In genomic region chr22:23716811-23717801, GRCh38 we compare ENCODE assay signal across 1 cellular context.
TF ChIP-seq lines count a peak whose summit lies in the region.

No MANE protein-coding gene starts in this region.

TF ChIP-seq in HepG2, 621 proteins besides CTCF, POLR2A, EP300 and RAD21 (continued from another document):
- TF ChIP-seq ZBTB43 (CRISPR knock-in tag; conservative IDR thresholded peaks at IDR 0.05) = 0 out of 2 replicates have a peak, but pooled peaks have one; percentile 47
- TF ChIP-seq PAX8 (CRISPR knock-in tag; IDR thresholded peaks at IDR 0.05; ENCODE audit: borderline replicate concordance) = no peak
- TF ChIP-seq ARID4A (CRISPR knock-in tag; IDR thresholded peaks at IDR 0.05; ENCODE audit: borderline replicate concordance) = peak; percentile 91; the same call in 1 of the 2 replicates
- peak; percentile 14; the same call in 1 of the 2 replicates for TF ChIP-seq GFI1 (CRISPR knock-in tag; IDR thresholded peaks at IDR 0.05; ENCODE audit: borderline replicate concordance)
- 0 out of 2 replicates have a peak, but pooled peaks have one; percentile 43 for TF ChIP-seq ZNF678 (CRISPR knock-in tag; IDR thresholded peaks at IDR 0.05)
- TF ChIP-seq ZNF253 (CRISPR knock-in tag; IDR thresholded peaks at IDR 0.05; ENCODE audit: borderline replicate concordance) = peak; percentile 89; the same call in 1 of the 2 replicates
- peak; percentile 68; the same call in 1 of the 2 replicates for TF ChIP-seq TGIF2 (CRISPR knock-in tag; IDR thresholded peaks at IDR 0.05)
- TF ChIP-seq XRCC5 (optimal IDR thresholded peaks at IDR 0.05; ENCODE audit: low read length) = peak; percentile 23
- peak; percentile 56; the same call in 1 of the 2 replicates for TF ChIP-seq NFKBIZ (CRISPR knock-in tag; IDR thresholded peaks at IDR 0.05)
- peak; percentile 59; the same call in 1 of the 2 replicates for TF ChIP-seq IKZF5 (CRISPR knock-in tag; IDR thresholded peaks at IDR 0.05)
- peak; percentile 88 for TF ChIP-seq FOXC1 (CRISPR knock-in tag; IDR thresholded peaks at IDR 0.05; ENCODE audit: borderline replicate concordance)
- TF ChIP-seq SOX6 (IDR thresholded peaks at IDR 0.05) = no peak
- peak; percentile 68 for TF ChIP-seq SOX6 (CRISPR knock-in tag; IDR thresholded peaks at IDR 0.05)
- peak; percentile 68 for TF ChIP-seq CEBPG (CRISPR knock-in tag; IDR thresholded peaks at IDR 0.05)
- peak; percentile 84; the same call in 1 of the 2 replicates for TF ChIP-seq ZFP37 (CRISPR knock-in tag; IDR thresholded peaks at IDR 0.05; ENCODE audit: borderline replicate concordance)
- TF ChIP-seq ATF7-NPFF (CRISPR knock-in tag; IDR thresholded peaks at IDR 0.05; ENCODE audit: low read depth) = peak; percentile 69; the same call in 1 of the 2 replicates
- no peak for TF ChIP-seq CHD4 (IDR thresholded peaks at IDR 0.05; ENCODE audit: borderline replicate concordance, low read length)
- peak; percentile 84 for TF ChIP-seq YEATS4 (CRISPR knock-in tag; IDR thresholded peaks at IDR 0.05; ENCODE audit: borderline replicate concordance)
- peak; percentile 66; the same call in 1 of the 2 replicates for TF ChIP-seq SNAPC5 (CRISPR knock-in tag; IDR thresholded peaks at IDR 0.05; ENCODE audit: borderline replicate concordance)
- peak; percentile 55; the same call in 1 of the 2 replicates for TF ChIP-seq ZMYM3 (CRISPR knock-in tag; IDR thresholded peaks at IDR 0.05)
- TF ChIP-seq ZNF772 (CRISPR knock-in tag; IDR thresholded peaks at IDR 0.05) = peak; percentile 91
- TF ChIP-seq ZMAT3 (CRISPR knock-in tag; conservative IDR thresholded peaks at IDR 0.05) = no peak
- TF ChIP-seq STAG1 (CRISPR knock-in tag; IDR thresholded peaks at IDR 0.05) = peak; percentile 16; the same call in 1 of the 2 replicates
- TF ChIP-seq ZNF761 (CRISPR knock-in tag; conservative IDR thresholded peaks at IDR 0.05) = peak; percentile 83
- TF ChIP-seq CENPBD1 (CRISPR knock-in tag; IDR thresholded peaks at IDR 0.05; ENCODE audit: borderline replicate concordance, low read depth) = no peak
- peak; percentile 80; the same call in 1 of the 2 replicates for TF ChIP-seq IRF2 (CRISPR knock-in tag; IDR thresholded peaks at IDR 0.05)
- peak; percentile 86; the same call in 1 of the 2 replicates for TF ChIP-seq ZNF598 (CRISPR knock-in tag; IDR thresholded peaks at IDR 0.05; ENCODE audit: borderline replicate concordance)
TF ChIP-seq in HepG2: peak in this region for 299.
